Comparison of ENCODE assay signal across 22 cellular contexts in genomic region chr5:69099302-69099701, GRCh38. TPM values are rescaled to one million over a fixed set of nuclear protein-coding genes. Genes with fewer than 3 reads are reported as not detected.
DNase-seq lines count a peak whose midpoint lies in the region; ATAC-seq and TF ChIP-seq lines count a peak whose summit lies in the region.
"Had no signal": no experiment of that assay in that cellular context is flagged by ENCODE, and none has a peak within 500 bp of the region (broad histone marks: within the 10 kb centered on the region; RNA-seq: fewer than 3 reads in every experiment).

No MANE protein-coding gene starts in this region.

- POLR2A ChIA-PET in WTC11 (lab: Charles Lee), result no interaction called here

- H3K36me3 Mint-ChIP-seq in WTC11 (peaks cover 27% of the 10 kb centered on the region), neural progenitor cell (peaks cover 12% of the 10 kb centered on the region), nephron progenitor cell (ENCODE audit: low read depth) (peaks cover 43% of the 10 kb centered on the region)

- H3K79me2 ChIP-seq in neural progenitor cell (ENCODE audit: low read depth), result peaks cover 58% of the 10 kb centered on the region

- H3K27ac Mint-ChIP-seq in WTC11 (0 out of 2 replicates have a peak overlapping the region, but pooled peaks have one; percentile 24), neural progenitor cell (no peak overlapping the region), nephron progenitor cell (no peak overlapping the region)
- H3K27ac Mint-ChIP-seq: CD8-positive, alpha-beta T cell had no signal

- peak; percentile 1 for DNase-seq in NCI-H82 (lab: John Stamatoyannopoulos, UW)
- no peak for DNase-seq in NCI-H82 treated with DMSO at 0.1 percent for 48 hours (lab: John Stamatoyannopoulos, UW; ENCODE audit: unreplicated experiment)
- no peak for DNase-seq in WTC11 (ENCODE audit: low spot score)
- peak; percentile 17 for DNase-seq in fibroblast of villous mesenchyme (ENCODE audit: low read depth)
- DNase-seq in neural progenitor cell (ENCODE audit: low spot score), result peak; percentile 10
- DNase-seq in stimulated activated CD4-positive, alpha-beta T cell treated with anti-CD3 and anti-CD28 coated beads, Interleukin-1b, Interleukin-23, amount 100 ng/mL, for 48 hours, result no peak
- no peak for DNase-seq in nephron progenitor cell
- no peak for DNase-seq in amygdala (lab: John Stamatoyannopoulos, UW)
- DNase-seq: Calu3; CD8-positive, alpha-beta T cell; EL; GF-D8; NCI-H1105; NCI-H146; NCI-H2029; NCI-H226; NCI-H510A treated with DMSO at 0.1 percent for 48 hours; NCI-H748 treated with DMSO at 0.1 percent for 48 hours; Peyer's patch had no signal

- H4K20me1 ChIP-seq in neural progenitor cell (ENCODE audit: low read depth), result peaks cover 3% of the 10 kb centered on the region

- H3K9ac ChIP-seq in neural progenitor cell, result no peak overlapping the region
- H3K9ac ChIP-seq: BLaER1 treated with 17β-estradiol and CSF1 and Interleukin-3, amounts not matched to agents 10 nM and 100 nM; KMS-11 had no signal

- TF ChIP-seq CTCF in WTC11 (IDR thresholded peaks at IDR 0.05), result no peak
- TF ChIP-seq CTCF in fibroblast of villous mesenchyme (IDR thresholded peaks at IDR 0.05; ENCODE audit: insufficient read depth, low read depth, low read length), result no peak
- TF ChIP-seq CTCF in neural progenitor cell (IDR thresholded peaks at IDR 0.05), result no peak
- no peak for TF ChIP-seq CTCF in nephron progenitor cell (IDR thresholded peaks at IDR 0.05)

- H3K4me1 Mint-ChIP-seq in WTC11, result peaks cover 5% of the 10 kb centered on the region; the same call in 1 of the 2 replicates
- peaks cover 12% of the 10 kb centered on the region for H3K4me1 Mint-ChIP-seq in neural progenitor cell
- peaks cover 27% of the 10 kb centered on the region for H3K4me1 Mint-ChIP-seq in nephron progenitor cell

- peaks cover 6% of the 10 kb centered on the region for H3F3A ChIP-seq in neural progenitor cell (ENCODE audit: low read depth)

- peak overlapping the region; percentile 10 for H3K4me2 ChIP-seq in neural progenitor cell
- H3K4me2 ChIP-seq: BLaER1 treated with 17β-estradiol and CSF1 and Interleukin-3, amounts not matched to agents 10 nM and 100 nM; KMS-11 had no signal

- H3K4me3 Mint-ChIP-seq in WTC11, result no peak overlapping the region
- no peak overlapping the region for H3K4me3 Mint-ChIP-seq in neural progenitor cell
- no peak overlapping the region for H3K4me3 Mint-ChIP-seq in nephron progenitor cell
- H3K4me3 Mint-ChIP-seq: CD8-positive, alpha-beta T cell had no signal

- H3K4me1 ChIP-seq in neural progenitor cell, result peaks cover 4% of the 10 kb centered on the region

- H3K36me3 ChIP-seq in neural progenitor cell, result peaks cover 9% of the 10 kb centered on the region

- no peaks in the 10 kb centered on the region for H3K27me3 ChIP-seq in neural progenitor cell
- H3K27me3 ChIP-seq: BLaER1 treated with 17β-estradiol and CSF1 and Interleukin-3, amounts not matched to agents 10 nM and 100 nM; Peyer's patch had no signal

- H3K9me3 ChIP-seq in neural progenitor cell (ENCODE audit: low read depth), result no peaks in the 10 kb centered on the region
- H3K9me3 ChIP-seq: BLaER1 treated with 17β-estradiol and CSF1 and Interleukin-3, amounts not matched to agents 10 nM and 100 nM; Peyer's patch had no signal

- H3K9me3 Mint-ChIP-seq in WTC11 (no peaks in the 10 kb centered on the region), neural progenitor cell (no peaks in the 10 kb centered on the region), nephron progenitor cell (no peaks in the 10 kb centered on the region)
- H3K9me3 Mint-ChIP-seq: CD8-positive, alpha-beta T cell had no signal

- no peak overlapping the region for H3K27ac ChIP-seq in neural progenitor cell
- H3K27ac ChIP-seq: 22Rv1; BLaER1 treated with 17β-estradiol and CSF1 and Interleukin-3, amounts not matched to agents 10 nM and 100 nM; KMS-11; Peyer's patch had no signal

- no peak overlapping the region for H2AFZ ChIP-seq in neural progenitor cell (replicated peaks)

- CTCF ChIA-PET in WTC11 (lab: Charles Lee), result no interaction called here

- no peak for ATAC-seq in WTC11
- ATAC-seq: CD8-positive, alpha-beta T cell had no signal

- H3K27me3 Mint-ChIP-seq in WTC11 (ENCODE audit: low read depth), result no peaks in the 10 kb centered on the region
- no peaks in the 10 kb centered on the region for H3K27me3 Mint-ChIP-seq in neural progenitor cell (ENCODE audit: insufficient read depth, low read depth)
- H3K27me3 Mint-ChIP-seq in nephron progenitor cell (ENCODE audit: low read depth, poor library complexity), result no peaks in the 10 kb centered on the region

- H3K4me3 ChIP-seq in fibroblast of villous mesenchyme (ENCODE audit: low read depth, low read length) (no peak overlapping the region), neural progenitor cell (no peak overlapping the region)
- H3K4me3 ChIP-seq: BLaER1 treated with 17β-estradiol and CSF1 and Interleukin-3, amounts not matched to agents 10 nM and 100 nM; Peyer's patch had no signal

TF ChIP-seq in WTC11, 78 proteins besides CTCF, POLR2A, EP300 and RAD21:
- TF ChIP-seq E2F5 (CRISPR knock-in tag; IDR thresholded peaks at IDR 0.05) (no peak), NR1H2 (CRISPR knock-in tag; IDR thresholded peaks at IDR 0.05) (no peak)
TF ChIP-seq in WTC11: peak in this region for 0.

RNA-seq across cellular contexts. Expression of gene SLC30A5, which starts 5.5 kb away (rescaled TPM):
- total RNA-seq in WTC11 (2021) (32.2 to 37.4 TPM (median 34.1 TPM) in 3 replicates), fibroblast of villous mesenchyme (55.1 and 85.9 TPM in 2 replicates), neural progenitor cell (ENCODE audit: low replicate concordance) (32.4 and 45.6 TPM in 2 replicates)

Comparison
In these comparisons a context has a peak if more than half of its experiments do, and no peak if none do; other contexts are left out.
1. DNase-seq: peak in NCI-H82 (single experiment), fibroblast of villous mesenchyme (single experiment) and neural progenitor cell (single experiment); none in NCI-H82 treated with DMSO at 0.1 percent for 48 hours (single experiment), WTC11 (single experiment), stimulated activated CD4-positive, alpha-beta T cell treated with anti-CD3 and anti-CD28 coated beads, Interleukin-1b, Interleukin-23, amount 100 ng/mL, for 48 hours (single experiment), nephron progenitor cell (single experiment) and amygdala (0 of 56).